10 cellular contexts compared by ENCODE assay signal in the genomic region with DNA sequence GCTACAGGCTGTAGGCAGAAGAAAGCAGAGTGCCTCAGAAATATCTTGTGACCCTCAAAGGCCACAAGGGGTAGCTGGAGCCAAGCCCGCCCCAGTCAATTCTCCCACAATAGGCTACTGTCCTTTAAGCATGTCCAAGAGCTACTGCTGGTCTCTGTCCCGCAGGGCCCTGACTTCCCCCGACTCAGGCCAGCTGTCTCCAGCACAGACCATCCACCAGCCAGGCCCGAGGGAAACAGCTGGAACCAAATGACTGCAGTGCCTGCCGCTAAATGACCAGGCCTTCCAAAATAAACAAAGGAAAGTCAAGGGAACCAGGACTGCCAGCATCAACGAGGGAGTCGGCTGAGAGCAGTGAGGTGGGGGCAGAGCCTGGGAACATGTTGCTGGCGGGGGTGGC. TPM values are rescaled to one million over a fixed set of nuclear protein-coding genes. Genes with fewer than 3 reads are reported as not detected.
A peak's percentile ranks its signal among the peaks of the same experiment; 100 is the strongest.
DNase-seq lines count a peak whose midpoint lies in the region; ATAC-seq and TF ChIP-seq lines count a peak whose summit lies in the region.
"Had no signal": no experiment of that assay in that cellular context is flagged by ENCODE, and none has a peak within 500 bp of the region (broad histone marks: within the 10 kb centered on the region; RNA-seq: fewer than 3 reads in every experiment).

No MANE protein-coding gene starts in this region.

- H3K36me3 ChIP-seq in mesodermal cell (ENCODE audit: control insufficient read depth, insufficient read depth, low read length) (no peaks in the 10 kb centered on the region), aorta (ENCODE audit: control insufficient read depth in 1 of 2, insufficient read depth in 2 of 2, low read length in 1 of 2) (no peaks in the 10 kb centered on the region)

- H3K27ac Mint-ChIP-seq in CD4-positive, alpha-beta T cell: no peak overlapping the region

- no peak for TF ChIP-seq CTCF in fibroblast of mammary gland (conservative IDR thresholded peaks at IDR 0.05; ENCODE audit: control insufficient read depth, insufficient read depth, low read depth, low read length)
- TF ChIP-seq CTCF in CD4-positive, alpha-beta T cell (IDR thresholded peaks at IDR 0.05): no peak

- no peaks in the 10 kb centered on the region for H3K36me3 Mint-ChIP-seq in CD4-positive, alpha-beta T cell (ENCODE audit: low read depth)

- no peak overlapping the region for H3K4me3 ChIP-seq in fibroblast of mammary gland (ENCODE audit: control insufficient read depth, low read depth, low read length)
- no peak overlapping the region for H3K4me3 ChIP-seq in mesodermal cell (ENCODE audit: extremely low read depth, insufficient read depth, low read length, poor library complexity, severe bottlenecking)
- no peak overlapping the region for H3K4me3 ChIP-seq in aorta (ENCODE audit: low read length in 2 of 2)

- intact Hi-C loops in Right ventricle myocardium inferior (cut with DNase I) (loop anchor here (1.0 kb wide), 1 partner anchor 77 kb away; no protein-coding TSS in a partner anchor), cardiac septum (cut with DNase I) (no loop called here), aorta (cut with DNase I) (loop anchor here in 1 of 2 donors (5.0 kb wide), 1 partner anchor 62 kb away; no protein-coding TSS in a partner anchor)
- intact Hi-C loops in CD4-positive, alpha-beta T cell (cut with DNase I, micrococcal nuclease): no loop called here

- H3K4me1 Mint-ChIP-seq in CD4-positive, alpha-beta T cell (ENCODE audit: low read depth): no peaks in the 10 kb centered on the region

- no peaks in the 10 kb centered on the region for H3K9me3 Mint-ChIP-seq in CD4-positive, alpha-beta T cell

- H3K9me3 ChIP-seq in mesodermal cell (ENCODE audit: control insufficient read depth, low read length) (no peaks in the 10 kb centered on the region), aorta (ENCODE audit: control insufficient read depth, low read length) (no peaks in the 10 kb centered on the region)
- no peaks in the 10 kb centered on the region for H3K9me3 ChIP-seq in CD4-positive, alpha-beta T cell (ENCODE audit: control insufficient read depth, low read length)

- WGBS in mesodermal cell (ENCODE audit: insufficient coverage in 2 of 2), 2 experiments: 58 to 71% methylated on average over 6 of the region's 8 CpGs
- 4% methylated on average over 8 of the region's 8 CpGs for WGBS in aorta, 2 donors

- DNase-seq in Right ventricle myocardium inferior (ENCODE audit: missing footprints) (peak; percentile 84), cardiac septum (ENCODE audit: low spot score) (no peak), fibroblast of mammary gland (ENCODE audit: low read depth) (peak; percentile 54), aorta (peak in 1 of 2 donors; percentile 79)
- DNase-seq in CD4-positive, alpha-beta T cell: no peak
- DNase-seq: activated T-cell treated with anti-CD3 and anti-CD28 coated beads, Interleukin-2, amount 50 U/mL, for 1 hour; NCI-H524 treated with DMSO at 0.1 percent for 48 hours had no signal

- no peak overlapping the region for H3K4me3 Mint-ChIP-seq in CD4-positive, alpha-beta T cell

- H3K4me1 ChIP-seq in mesodermal cell (ENCODE audit: control insufficient read depth, insufficient read depth, low read length, poor library complexity, severe bottlenecking) (peaks cover 33% of the 10 kb centered on the region), aorta (ENCODE audit: control insufficient read depth in 1 of 2, insufficient read depth in 2 of 2, low read length in 2 of 2) (no peaks in the 10 kb centered on the region)

- peaks cover 5% of the 10 kb centered on the region for H3K27me3 Mint-ChIP-seq in CD4-positive, alpha-beta T cell

- CTCF ChIA-PET in CD4-positive, alpha-beta T cell (lab: Charles Lee): no interaction called here

- POLR2A ChIA-PET in CD4-positive, alpha-beta T cell (lab: Charles Lee): no interaction called here

- no peaks in the 10 kb centered on the region for H3K27me3 ChIP-seq in aorta (ENCODE audit: control insufficient read depth in 1 of 2, insufficient read depth in 2 of 2, low read length in 1 of 2)
- no peaks in the 10 kb centered on the region for H3K27me3 ChIP-seq in CD4-positive, alpha-beta T cell (ENCODE audit: control insufficient read depth, insufficient read depth, low read length)

- peak; percentile 71 for ATAC-seq in Right ventricle myocardium inferior
- ATAC-seq in aorta (ENCODE audit: low FRiP score): peak; percentile 80
- ATAC-seq in HG02973 (IDR thresholded peaks at IDR 0.05; ENCODE audit: unreplicated experiment): no peak
- ATAC-seq in GM21717 (IDR thresholded peaks at IDR 0.05; ENCODE audit: unreplicated experiment): no peak
- no peak for ATAC-seq in CD4-positive, alpha-beta T cell (ENCODE audit: poor library complexity)

- H3K27ac ChIP-seq in mesodermal cell (ENCODE audit: low read depth, low read length, severe bottlenecking): peak overlapping the region; percentile 53
- no peak overlapping the region for H3K27ac ChIP-seq in aorta (ENCODE audit: low read depth in 1 of 2, low read length in 2 of 2)
- no peak overlapping the region for H3K27ac ChIP-seq in CD4-positive, alpha-beta T cell (ENCODE audit: low read depth, low read length)

RNA-seq across cellular contexts. Expression of gene MCFD2, which starts 36.7 kb away (rescaled TPM):
- total RNA-seq in Right ventricle myocardium inferior: 66.1 TPM
- total RNA-seq in cardiac septum: 55.1 TPM
- 95.1 TPM for polyA plus RNA-seq in mesodermal cell (2013, experiment 1 of 2)
- polyA plus RNA-seq in mesodermal cell (2013, experiment 2 of 2): 89.6 TPM
- 100 to 1,000 TPM; 122 to 165 TPM for total RNA-seq in aorta
- polyA plus RNA-seq in aorta: 10 to 100 TPM; 50.1 to 53.3 TPM
- 10 to 100 TPM; 29.1 to 29.7 TPM for total RNA-seq in CD4-positive, alpha-beta T cell

Comparison
In these comparisons a context has a peak if more than half of its experiments do, and no peak if none do; other contexts are left out.
1. DNase-seq: peak in Right ventricle myocardium inferior (single experiment) and fibroblast of mammary gland (single experiment); none in cardiac septum (single experiment) and CD4-positive, alpha-beta T cell (0 of 10).
2. ATAC-seq: peak in Right ventricle myocardium inferior (single experiment) and aorta (single experiment); none in HG02973 (single experiment), GM21717 (single experiment) and CD4-positive, alpha-beta T cell (single experiment).